ENCODE assay signal across 19 cellular contexts in genomic region chr5:103804714-103805113, GRCh38.
DNase-seq lines count a peak whose midpoint lies in the region; TF ChIP-seq lines count a peak whose summit lies in the region.
"Had no signal": no experiment of that assay in that cellular context is flagged by ENCODE, and none has a peak within 500 bp of the region (broad histone marks: within the 10 kb centered on the region; RNA-seq: fewer than 3 reads in every experiment).

No MANE protein-coding gene starts in this region.

- H3K18ac ChIP-seq in mesenchymal stem cell (ENCODE audit: low read depth in 1 of 2, low read length in 2 of 2): peak overlapping the region in 1 of 2 experiments; percentile 20

- H4K8ac ChIP-seq in mesenchymal stem cell (ENCODE audit: low read length): no peak overlapping the region

- no peak overlapping the region for H2BK12ac ChIP-seq in mesenchymal stem cell (ENCODE audit: low read length in 2 of 2)

- H3K23ac ChIP-seq in mesenchymal stem cell (ENCODE audit: low read length in 2 of 2): no peak overlapping the region

- H3K4me3 ChIP-seq in choroid plexus epithelial cell (ENCODE audit: low read depth, low read length) (no peak overlapping the region), osteoblast (ENCODE audit: insufficient read depth, low read length) (no peak overlapping the region), mesenchymal stem cell (ENCODE audit: insufficient read depth in 1 of 2, low read depth in 1 of 2, low read length in 2 of 2) (no peak overlapping the region)
- H3K4me3 ChIP-seq: esophagus squamous epithelium, right lobe of liver, testis, vagina had no signal

- H3K79me2 ChIP-seq in osteoblast (ENCODE audit: insufficient read depth, low read length): no peaks in the 10 kb centered on the region

- no peaks in the 10 kb centered on the region for H4K20me1 ChIP-seq in osteoblast (ENCODE audit: insufficient read depth, low read length)

- H3K9me3 ChIP-seq in osteoblast (ENCODE audit: low read depth, low read length) (no peaks in the 10 kb centered on the region), mesenchymal stem cell (ENCODE audit: control insufficient read depth, low read length) (no peaks in the 10 kb centered on the region)
- H3K9me3 ChIP-seq: esophagus squamous epithelium, right lobe of liver, testis, vagina had no signal

- H3K4me2 ChIP-seq in osteoblast (ENCODE audit: insufficient read depth, low read length) (peak overlapping the region; percentile 6), mesenchymal stem cell (ENCODE audit: low read length, poor library complexity, severe bottlenecking) (no peak overlapping the region)

- no peak overlapping the region for H2AK5ac ChIP-seq in mesenchymal stem cell (ENCODE audit: low read length, severe bottlenecking)

- no peak overlapping the region for H3K9ac ChIP-seq in mesenchymal stem cell (ENCODE audit: low read length)

- no peak overlapping the region for H3K27ac ChIP-seq in osteoblast (ENCODE audit: low read depth, low read length)
- no peak overlapping the region for H3K27ac ChIP-seq in mesenchymal stem cell (ENCODE audit: low read length, poor library complexity, severe bottlenecking)
- H3K27ac ChIP-seq: esophagus squamous epithelium, right lobe of liver, testis, vagina had no signal

- H2AFZ ChIP-seq in osteoblast (ENCODE audit: low read length) (no peak overlapping the region), mesenchymal stem cell (ENCODE audit: low read depth, low read length) (no peak overlapping the region)

- no peak for TF ChIP-seq CTCF in choroid plexus epithelial cell (conservative IDR thresholded peaks at IDR 0.05; ENCODE audit: low read depth, low read length)
- no peak for TF ChIP-seq CTCF in osteoblast (IDR thresholded peaks at IDR 0.05; ENCODE audit: extremely low read depth, low read depth, low read length)

- H3K27me3 ChIP-seq in osteoblast (ENCODE audit: insufficient read depth, low read length) (no peaks in the 10 kb centered on the region), mesenchymal stem cell (ENCODE audit: control insufficient read depth in 1 of 2, insufficient read depth in 1 of 2, low read length in 2 of 2) (no peaks in the 10 kb centered on the region)
- H3K27me3 ChIP-seq: esophagus squamous epithelium, right lobe of liver, testis, vagina had no signal

- no peak overlapping the region for H2BK15ac ChIP-seq in mesenchymal stem cell (ENCODE audit: low read depth, poor library complexity, severe bottlenecking)

- DNase-seq in Daoy (ENCODE audit: low read depth) (peak; percentile 9), M059J (ENCODE audit: low read depth) (peak; percentile 94), choroid plexus epithelial cell (ENCODE audit: low read depth) (peak; percentile 21), osteoblast (ENCODE audit: insufficient read length, low spot score, missing footprints) (no peak), NCI-H526 treated with DMSO at 0.1 percent for 48 hours (lab: John Stamatoyannopoulos, UW) (no peak), mesenchymal stem cell (no peak)
- DNase-seq in stimulated activated CD4-positive, alpha-beta T cell treated with anti-CD3 and anti-CD28 coated beads, Interleukin-2, amount 100 ng/mL, for 48 hours: no peak
- no peak for DNase-seq in stimulated activated CD4-positive, alpha-beta T cell treated with anti-CD3 and anti-CD28 coated beads, Interleukin-2, amount 100 ng/mL, for 24 hours
- DNase-seq: CD4-positive, alpha-beta memory T cell; esophagus squamous epithelium; GF-D8; head of caudate nucleus; left colon; natural killer cell; NCI-H1105; NCI-H2081; right lobe of liver; testis had no signal

- no peak overlapping the region for H3K14ac ChIP-seq in mesenchymal stem cell (ENCODE audit: low read length in 2 of 2)

- no peak overlapping the region for H3K4ac ChIP-seq in mesenchymal stem cell (ENCODE audit: low read depth in 1 of 2, low read length in 2 of 2)

- H2BK120ac ChIP-seq in mesenchymal stem cell (ENCODE audit: low read depth, low read length): no peak overlapping the region

- H2BK5ac ChIP-seq in mesenchymal stem cell (ENCODE audit: low read depth, low read length, poor library complexity, severe bottlenecking): no peak overlapping the region

- no peaks in the 10 kb centered on the region for H3K36me3 ChIP-seq in osteoblast (ENCODE audit: insufficient read depth, low read length)
- H3K36me3 ChIP-seq in mesenchymal stem cell (ENCODE audit: control insufficient read depth in 1 of 2, insufficient read depth in 2 of 2, low read depth in 1 of 2, low read length in 2 of 2): no peaks in the 10 kb centered on the region
- H3K36me3 ChIP-seq: esophagus squamous epithelium, right lobe of liver, vagina had no signal

- WGBS in mesenchymal stem cell: 71% methylated on average over 2 of the region's 2 CpGs

- no peaks in the 10 kb centered on the region for H3K79me1 ChIP-seq in mesenchymal stem cell (replicated peaks; ENCODE audit: low read length, poor library complexity, severe bottlenecking)

- peaks cover 13% of the 10 kb centered on the region for H3K4me1 ChIP-seq in osteoblast (ENCODE audit: insufficient read depth, low read length)
- H3K4me1 ChIP-seq in mesenchymal stem cell (ENCODE audit: control insufficient read depth, insufficient read depth, low read depth, low read length): no peaks in the 10 kb centered on the region
- H3K4me1 ChIP-seq: esophagus squamous epithelium, right lobe of liver, testis, vagina had no signal

- no peak overlapping the region for H4K91ac ChIP-seq in mesenchymal stem cell (ENCODE audit: low read length)

Comparison
In these comparisons a context has a peak if more than half of its experiments do, and no peak if none do; other contexts are left out.
1. DNase-seq: peak in Daoy (single experiment), M059J (single experiment) and choroid plexus epithelial cell (single experiment); none in osteoblast (single experiment), stimulated activated CD4-positive, alpha-beta T cell treated with anti-CD3 and anti-CD28 coated beads, Interleukin-2, amount 100 ng/mL, for 48 hours (0 of 2), stimulated activated CD4-positive, alpha-beta T cell treated with anti-CD3 and anti-CD28 coated beads, Interleukin-2, amount 100 ng/mL, for 24 hours (0 of 2), NCI-H526 treated with DMSO at 0.1 percent for 48 hours (single experiment) and mesenchymal stem cell (single experiment).